8 cellular contexts compared by ENCODE assay signal in genomic region chr16:70746708-70747424, GRCh38. TPM values are rescaled to one million over a fixed set of nuclear protein-coding genes. Genes with fewer than 3 reads are reported as not detected.
DNase-seq lines count a peak whose midpoint lies in the region; ATAC-seq lines count a peak whose summit lies in the region.

No MANE protein-coding gene starts in this region.

- no peak for ATAC-seq in HG02763 (IDR thresholded peaks at IDR 0.05; ENCODE audit: unreplicated experiment)

- peak; percentile 16 for DNase-seq in stimulated activated CD4-positive, alpha-beta T cell treated with anti-CD3 and anti-CD28 coated beads, Interleukin-15, amount 100 ng/mL, for 24 hours
- no peak for DNase-seq in stimulated activated CD4-positive, alpha-beta T cell treated with anti-CD3 and anti-CD28 coated beads, Interleukin-2, amount 100 ng/mL, for 48 hours
- DNase-seq in RPMI7951 (ENCODE audit: low read depth) (peak; percentile 95), dedifferentiated amniotic fluid mesenchymal stem cell (ENCODE audit: extremely low spot score) (peak; percentile 55), myocyte (ENCODE audit: low read depth) (peak; percentile 87), NCI-H2227 treated with DMSO at 0.1 percent for 48 hours (lab: John Stamatoyannopoulos, UW) (no peak), OCI-M2 (lab: John Stamatoyannopoulos, UW; ENCODE audit: unreplicated experiment) (no peak)

RNA-seq across cellular contexts. Expression of gene VAC14, which starts 54.1 kb away (rescaled TPM):
- total RNA-seq in RPMI7951 (2014; rRNA removed; shearing (Covaris generic)), result 33.9 and 39.4 TPM in 2 replicates
- 74.0 and 75.7 TPM in 2 replicates for total RNA-seq in myocyte
- polyA plus RNA-seq in myocyte (2012), result 131 TPM

Comparison
In these comparisons a context has a peak if more than half of its experiments do, and no peak if none do; other contexts are left out.
1. DNase-seq: peak in stimulated activated CD4-positive, alpha-beta T cell treated with anti-CD3 and anti-CD28 coated beads, Interleukin-15, amount 100 ng/mL, for 24 hours (single experiment), RPMI7951 (single experiment), dedifferentiated amniotic fluid mesenchymal stem cell (single experiment) and myocyte (single experiment); none in stimulated activated CD4-positive, alpha-beta T cell treated with anti-CD3 and anti-CD28 coated beads, Interleukin-2, amount 100 ng/mL, for 48 hours (0 of 2), NCI-H2227 treated with DMSO at 0.1 percent for 48 hours (single experiment) and OCI-M2 (single experiment).